ENCODE assay signal across 8 cellular contexts in the genomic region with DNA sequence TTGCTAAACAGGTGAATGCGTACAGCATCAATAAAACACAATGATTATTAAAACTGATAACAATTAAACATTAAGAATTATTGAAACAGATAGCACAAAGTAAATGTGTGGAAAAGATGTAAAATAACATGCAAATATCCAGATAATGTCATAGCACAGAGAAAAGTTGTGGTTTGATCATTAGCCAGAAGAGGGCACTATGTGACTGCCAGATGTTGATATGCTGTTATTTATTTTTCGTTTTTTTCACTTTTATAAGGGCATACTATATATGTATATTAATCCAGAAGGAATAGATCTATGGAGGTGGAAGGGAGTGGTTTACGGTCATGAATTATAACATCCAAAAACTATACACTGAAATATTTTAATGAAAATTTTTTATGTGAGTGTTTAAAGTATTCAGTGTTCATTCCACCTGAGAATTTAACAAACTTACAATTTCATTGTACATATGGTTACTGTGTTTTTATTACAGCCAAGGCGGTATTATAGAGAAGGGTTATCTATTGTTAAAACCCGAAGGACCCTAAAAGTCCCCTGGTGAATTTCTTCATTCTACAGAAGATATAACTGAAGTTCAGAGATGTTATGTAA.
DNase-seq lines count a peak whose midpoint lies in the region; ATAC-seq and TF ChIP-seq lines count a peak whose summit lies in the region.

No MANE protein-coding gene starts in this region.

- no peak overlapping the region for H3K27ac ChIP-seq in upper lobe of left lung

- peak in 4 of 6 experiments; percentile 16 to 52 (median 51) for TF ChIP-seq CTCF in upper lobe of left lung (IDR thresholded peaks at IDR 0.05)

- DNase-seq in NCI-H2029 treated with DMSO at 0.1 percent for 48 hours (lab: John Stamatoyannopoulos, UW) (peak; percentile 46), NCI-H2029 (lab: John Stamatoyannopoulos, UW) (no peak), globus pallidus (ENCODE audit: low spot score) (peak; percentile 33), upper lobe of left lung (no peak)

- no peaks in the 10 kb centered on the region for H3K36me3 ChIP-seq in upper lobe of left lung

- WGBS in upper lobe of left lung, 2 donors = 33 to 37% methylated on average over 5 of the region's 5 CpGs

- H3K4me1 ChIP-seq in upper lobe of left lung = no peaks in the 10 kb centered on the region

- no peak overlapping the region for H3K4me3 ChIP-seq in upper lobe of left lung

- TF ChIP-seq EP300 in upper lobe of left lung (IDR thresholded peaks at IDR 0.05) = no peak

- H3K27me3 ChIP-seq in upper lobe of left lung = no peaks in the 10 kb centered on the region

- peak; percentile 53 for ATAC-seq in HG02798 (IDR thresholded peaks at IDR 0.05; ENCODE audit: poor library complexity, unreplicated experiment)
- peak; percentile 35; the same call in 2 of the 3 replicates for ATAC-seq in SK-N-SH treated with all-trans-retinoic acid at 6 μM for 48 hours
- ATAC-seq in upper lobe of left lung (ENCODE audit: low FRiP score in 2 of 2) = peak in 1 of 2 donors; percentile 37
- no peak for ATAC-seq in GM19328 (IDR thresholded peaks at IDR 0.05; ENCODE audit: unreplicated experiment)
- ATAC-seq in GM21390 (IDR thresholded peaks at IDR 0.05; ENCODE audit: unreplicated experiment) = no peak

- TF ChIP-seq POLR2A in upper lobe of left lung (IDR thresholded peaks at IDR 0.05) = no peak

- no peaks in the 10 kb centered on the region for H3K9me3 ChIP-seq in upper lobe of left lung

TF ChIP-seq in SK-N-SH treated with all-trans-retinoic acid at 6 μM for 48 hours, 23 proteins besides CTCF, POLR2A, EP300 and RAD21:
- TF ChIP-seq ISL1 (CRISPR knock-in tag; IDR thresholded peaks at IDR 0.05) (no peak), RARB (CRISPR knock-in tag; IDR thresholded peaks at IDR 0.05) (no peak)
- TF ChIP-seq, protein P1, sequence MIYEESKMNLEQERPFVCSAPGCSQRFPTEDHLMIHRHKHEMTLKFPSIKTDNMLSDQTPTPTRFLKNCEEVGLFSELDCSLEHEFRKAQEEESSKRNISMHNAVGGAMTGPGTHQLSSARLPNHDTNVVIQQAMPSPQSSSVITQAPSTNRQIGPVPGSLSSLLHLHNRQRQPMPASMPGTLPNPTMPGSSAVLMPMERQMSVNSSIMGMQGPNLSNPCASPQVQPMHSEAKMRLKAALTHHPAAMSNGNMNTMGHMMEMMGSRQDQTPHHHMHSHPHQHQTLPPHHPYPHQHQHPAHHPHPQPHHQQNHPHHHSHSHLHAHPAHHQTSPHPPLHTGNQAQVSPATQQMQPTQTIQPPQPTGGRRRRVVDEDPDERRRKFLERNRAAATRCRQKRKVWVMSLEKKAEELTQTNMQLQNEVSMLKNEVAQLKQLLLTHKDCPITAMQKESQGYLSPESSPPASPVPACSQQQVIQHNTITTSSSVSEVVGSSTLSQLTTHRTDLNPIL (CRISPR knock-in tag; IDR thresholded peaks at IDR 0.05; ENCODE audit: low read depth) = no peak
- TF ChIP-seq, protein P2, sequence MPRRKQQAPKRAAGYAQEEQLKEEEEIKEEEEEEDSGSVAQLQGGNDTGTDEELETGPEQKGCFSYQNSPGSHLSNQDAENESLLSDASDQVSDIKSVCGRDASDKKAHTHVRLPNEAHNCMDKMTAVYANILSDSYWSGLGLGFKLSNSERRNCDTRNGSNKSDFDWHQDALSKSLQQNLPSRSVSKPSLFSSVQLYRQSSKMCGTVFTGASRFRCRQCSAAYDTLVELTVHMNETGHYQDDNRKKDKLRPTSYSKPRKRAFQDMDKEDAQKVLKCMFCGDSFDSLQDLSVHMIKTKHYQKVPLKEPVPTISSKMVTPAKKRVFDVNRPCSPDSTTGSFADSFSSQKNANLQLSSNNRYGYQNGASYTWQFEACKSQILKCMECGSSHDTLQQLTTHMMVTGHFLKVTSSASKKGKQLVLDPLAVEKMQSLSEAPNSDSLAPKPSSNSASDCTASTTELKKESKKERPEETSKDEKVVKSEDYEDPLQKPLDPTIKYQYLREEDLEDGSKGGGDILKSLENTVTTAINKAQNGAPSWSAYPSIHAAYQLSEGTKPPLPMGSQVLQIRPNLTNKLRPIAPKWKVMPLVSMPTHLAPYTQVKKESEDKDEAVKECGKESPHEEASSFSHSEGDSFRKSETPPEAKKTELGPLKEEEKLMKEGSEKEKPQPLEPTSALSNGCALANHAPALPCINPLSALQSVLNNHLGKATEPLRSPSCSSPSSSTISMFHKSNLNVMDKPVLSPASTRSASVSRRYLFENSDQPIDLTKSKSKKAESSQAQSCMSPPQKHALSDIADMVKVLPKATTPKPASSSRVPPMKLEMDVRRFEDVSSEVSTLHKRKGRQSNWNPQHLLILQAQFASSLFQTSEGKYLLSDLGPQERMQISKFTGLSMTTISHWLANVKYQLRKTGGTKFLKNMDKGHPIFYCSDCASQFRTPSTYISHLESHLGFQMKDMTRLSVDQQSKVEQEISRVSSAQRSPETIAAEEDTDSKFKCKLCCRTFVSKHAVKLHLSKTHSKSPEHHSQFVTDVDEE (CRISPR knock-in tag; IDR thresholded peaks at IDR 0.05) = no peak

Comparison
In these comparisons a context has a peak if more than half of its experiments do, and no peak if none do; other contexts are left out.
1. DNase-seq: peak in NCI-H2029 treated with DMSO at 0.1 percent for 48 hours (single experiment) and globus pallidus (single experiment); none in NCI-H2029 (single experiment) and upper lobe of left lung (0 of 2).
2. ATAC-seq: peak in HG02798 (single experiment) and SK-N-SH treated with all-trans-retinoic acid at 6 μM for 48 hours (single experiment); none in GM19328 (single experiment) and GM21390 (single experiment).